Comparison of ENCODE assay signal across 17 cellular contexts in the genomic region with DNA sequence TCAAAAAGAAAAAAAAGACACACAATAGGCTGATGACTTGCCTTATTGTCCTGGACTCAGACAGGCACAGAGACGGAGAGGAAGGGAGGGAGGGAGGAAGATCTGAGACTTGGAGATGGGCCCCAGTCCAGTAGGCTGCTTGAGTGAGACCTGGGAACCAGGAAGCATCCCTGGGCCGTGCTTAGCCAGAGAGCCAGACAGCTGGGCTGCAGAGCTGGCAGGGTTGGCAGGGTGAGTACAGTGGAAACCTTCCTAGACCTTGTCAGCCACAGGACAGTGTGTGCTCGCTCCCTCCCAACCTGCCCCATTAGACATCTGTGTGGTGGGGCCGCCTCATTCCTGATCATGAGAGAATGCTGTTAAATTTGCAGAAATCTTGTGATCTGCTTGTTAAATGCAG.
DNase-seq lines count a peak whose midpoint lies in the region; ATAC-seq, FAIRE-seq and TF ChIP-seq lines count a peak whose summit lies in the region.
"Had no signal": no experiment of that assay in that cellular context is flagged by ENCODE, and none has a peak within 500 bp of the region (broad histone marks: within the 10 kb centered on the region; RNA-seq: fewer than 3 reads in every experiment).

No MANE protein-coding gene starts in this region.

- H3K4me3 Mint-ChIP-seq in MCF 10A (ENCODE audit: unreplicated experiment): no peak overlapping the region
- H3K4me3 Mint-ChIP-seq: activated T-cell treated with anti-CD3 and anti-CD28 coated beads, Interleukin-2, amount 50 U/mL, for 4 hours had no signal

- WGBS in lung, 2 donors: 70 to 74% methylated on average over 4 of the region's 4 CpGs

- H3K27me3 ChIP-seq in breast epithelium: no peaks in the 10 kb centered on the region
- no peaks in the 10 kb centered on the region for H3K27me3 ChIP-seq in WERI-Rb-1 (ENCODE audit: insufficient read depth, low read depth, severe bottlenecking)
- H3K27me3 ChIP-seq in lung (ENCODE audit: control insufficient read depth, insufficient read depth): no peaks in the 10 kb centered on the region
- no peaks in the 10 kb centered on the region for H3K27me3 ChIP-seq in uterus
- H3K27me3 ChIP-seq: ovary, upper lobe of left lung had no signal

- no TSS peak for BruUV-seq in MCF 10A (replicated peaks; lab: Mats Ljungman, UMichigan)

- H3K9me3 ChIP-seq in breast epithelium (no peaks in the 10 kb centered on the region), WERI-Rb-1 (ENCODE audit: severe bottlenecking) (no peaks in the 10 kb centered on the region), lung (ENCODE audit: control insufficient read depth in 2 of 2, insufficient read depth in 1 of 2, low read length in 1 of 2) (peaks cover 0 to 2% of the 10 kb centered on the region in 2 donors), uterus (no peaks in the 10 kb centered on the region)
- H3K9me3 ChIP-seq: ovary, upper lobe of left lung had no signal

- intact Hi-C loops in breast epithelium (cut with DNase I; ENCODE audit: low total_unique reads) (no loop called here), MCF 10A (cut with micrococcal nuclease) (no loop called here), uterus (cut with DNase I; ENCODE audit: low total_unique reads) (no loop called here)

- H3K27me3 Mint-ChIP-seq in MCF 10A (ENCODE audit: insufficient read depth, unreplicated experiment): no peaks in the 10 kb centered on the region

- H3K4me3 ChIP-seq in breast epithelium (no peak overlapping the region), WERI-Rb-1 (ENCODE audit: low read depth, low read length) (no peak overlapping the region), lung (no peak overlapping the region), uterus (no peak overlapping the region)
- H3K4me3 ChIP-seq: ovary, upper lobe of left lung had no signal

- no peaks in the 10 kb centered on the region for H3K9me3 Mint-ChIP-seq in MCF 10A (ENCODE audit: unreplicated experiment)
- H3K9me3 Mint-ChIP-seq: activated T-cell treated with anti-CD3 and anti-CD28 coated beads, Interleukin-2, amount 50 U/mL, for 4 hours had no signal

- no peaks in the 10 kb centered on the region for H3K36me3 ChIP-seq in breast epithelium
- H3K36me3 ChIP-seq in WERI-Rb-1: no peaks in the 10 kb centered on the region
- H3K36me3 ChIP-seq in lung (ENCODE audit: control insufficient read depth in 2 of 2, insufficient read depth in 2 of 2, low read length in 2 of 2): no peaks in the 10 kb centered on the region
- no peaks in the 10 kb centered on the region for H3K36me3 ChIP-seq in uterus
- H3K36me3 ChIP-seq: ovary, upper lobe of left lung had no signal

- no peak overlapping the region for H3K27ac Mint-ChIP-seq in MCF 10A (ENCODE audit: low read depth, unreplicated experiment)

- peak; percentile 60 to 82 for DNase-seq in breast epithelium (ENCODE audit: low spot score in 2 of 2)
- no peak for DNase-seq in MCF 10A (ENCODE audit: unreplicated experiment)
- DNase-seq in WERI-Rb-1: no peak
- DNase-seq in lung (ENCODE audit: low spot score): peak; percentile 25
- no peak for DNase-seq in uterus
- no peak for DNase-seq in GDM1 (lab: John Stamatoyannopoulos, UW)
- no peak for DNase-seq in foreskin melanocyte
- DNase-seq in GM12892 (ENCODE audit: insufficient read length): no peak
- DNase-seq: ACHN; activated CD4-positive, alpha-beta T cell treated with anti-CD3 and anti-CD28 coated beads, Interleukin-2, amount 50 U/mL, for 1 hour; activated T-cell treated with anti-CD3 and anti-CD28 coated beads, Interleukin-2, amount 50 U/mL, for 4 hours; KBM-7; NCI-H446; stimulated activated naive CD4-positive, alpha-beta T cell; T1000; upper lobe of left lung had no signal

- H3K27ac ChIP-seq in breast epithelium (peak overlapping the region; percentile 72 to 74), WERI-Rb-1 (peak overlapping the region; percentile 85), lung (ENCODE audit: low read depth in 1 of 2, low read length in 1 of 2) (no peak overlapping the region), uterus (peak overlapping the region; percentile 46 to 58)
- H3K27ac ChIP-seq: ovary, upper lobe of left lung had no signal

- ATAC-seq in lung (ENCODE audit: insufficient read depth, low FRiP score): no peak
- ATAC-seq: activated T-cell treated with anti-CD3 and anti-CD28 coated beads, Interleukin-2, amount 50 U/mL, for 4 hours had no signal

- TF ChIP-seq POLR2A in breast epithelium (IDR thresholded peaks at IDR 0.05) (no peak), uterus (IDR thresholded peaks at IDR 0.05) (no peak), GM12892 (IDR thresholded peaks at IDR 0.05; ENCODE audit: low read depth, low read length) (no peak)

- no peak for FAIRE-seq in GM12892 (lab: Jason Lieb, UNC)

- H3K4me1 ChIP-seq in breast epithelium (peaks cover 0 to 6% of the 10 kb centered on the region in 2 donors), lung (ENCODE audit: control insufficient read depth in 2 of 2, insufficient read depth in 2 of 2, low read length in 2 of 2) (no peaks in the 10 kb centered on the region), uterus (no peaks in the 10 kb centered on the region)

- no peaks in the 10 kb centered on the region for H3K4me1 Mint-ChIP-seq in MCF 10A (ENCODE audit: insufficient read depth, unreplicated experiment)

- H3K36me3 Mint-ChIP-seq in MCF 10A (ENCODE audit: insufficient read depth, unreplicated experiment): no peaks in the 10 kb centered on the region

- POLR2A ChIA-PET in MCF 10A (lab: Yijun Ruan, JAX): no interaction called here

- no peak for TF ChIP-seq CTCF in breast epithelium (IDR thresholded peaks at IDR 0.05)
- TF ChIP-seq CTCF in MCF 10A (IDR thresholded peaks at IDR 0.05; ENCODE audit: unreplicated experiment): no peak
- TF ChIP-seq CTCF in WERI-Rb-1 (IDR thresholded peaks at IDR 0.05; ENCODE audit: low read depth, low read length): no peak
- TF ChIP-seq CTCF in lung (IDR thresholded peaks at IDR 0.05; ENCODE audit: control extremely low read depth, extremely low read depth): no peak
- TF ChIP-seq CTCF in uterus (IDR thresholded peaks at IDR 0.05): no peak

- CTCF ChIA-PET in MCF 10A (lab: Yijun Ruan, JAX): interaction anchor here (0.6 kb wide), 1 partner anchor 97 kb away, joined by 3 read pairs; no protein-coding TSS in a partner anchor

Comparison
In these comparisons a context has a peak if more than half of its experiments do, and no peak if none do; other contexts are left out.
1. DNase-seq: peak in breast epithelium (2 of 2) and lung (single experiment); none in MCF 10A (single experiment), WERI-Rb-1 (single experiment), uterus (0 of 2), GDM1 (single experiment), foreskin melanocyte (single experiment) and GM12892 (single experiment).
2. H3K27ac ChIP-seq: peak in breast epithelium (2 of 2), WERI-Rb-1 (single experiment) and uterus (2 of 2); none in lung (0 of 2).